Comparison of ENCODE assay signal across 26 cellular contexts in genomic region chr7:8226526-8226925, GRCh38.
"Had no signal": no experiment of that assay in that cellular context is flagged by ENCODE, and none has a peak within 500 bp of the region (broad histone marks: within the 10 kb centered on the region; RNA-seq: fewer than 3 reads in every experiment).

No MANE protein-coding gene starts in this region.

- DNase-seq: activated CD4-positive, alpha-beta T cell treated with anti-CD3 and anti-CD28 coated beads for 1 hour; activated CD4-positive, alpha-beta T cell treated with anti-CD3 and anti-CD28 coated beads, Interleukin-2, amount 50 U/mL, for 1 hour; activated CD8-positive, alpha-beta T cell treated with anti-CD3 and anti-CD28 coated beads, Interleukin-2, amount 10 ng/mL, durations not matched to agents 7 days and 5 days; activated gamma-delta T cell treated with Interleukin-2 at 50 U/mL for 16 hours; activated T-cell treated with anti-CD3 and anti-CD28 coated beads, Interleukin-2, amount 50 U/mL, for 1 hour; brain microvascular endothelial cell; central memory CD4-positive, alpha-beta T cell; colonic mucosa; dorsolateral prefrontal cortex; esophagus squamous epithelium; gastrocnemius medialis; head of caudate nucleus; kidney; naive thymus-derived CD8-positive, alpha-beta T cell; posterior cingulate gyrus; stimulated activated CD4-positive, alpha-beta T cell treated with anti-CD3 and anti-CD28 coated beads, Interleukin-2, amount 100 ng/mL, for 48 hours; stimulated activated CD8-positive, alpha-beta memory T cell treated with anti-CD3 and anti-CD28 coated beads, Interleukin-4, amount 100 ng/mL, for 48 hours; stimulated activated naive CD4-positive, alpha-beta T cell; SW 1271; T-helper 17 cell; upper lobe of left lung; WERI-Rb-1 had no signal

- H3K4me1 ChIP-seq: ascending aorta, colonic mucosa, esophagus squamous epithelium, gastrocnemius medialis, upper lobe of left lung had no signal

- H3K9me3 ChIP-seq: ascending aorta, colonic mucosa, esophagus squamous epithelium, gastrocnemius medialis, upper lobe of left lung had no signal

- H3K36me3 ChIP-seq: ascending aorta, brain microvascular endothelial cell, colonic mucosa, esophagus squamous epithelium, gastrocnemius medialis, neural progenitor cell, WERI-Rb-1 had no signal

- ATAC-seq: activated CD8-positive, alpha-beta T cell treated with anti-CD3 and anti-CD28 coated beads, Interleukin-2, amount 10 ng/mL, durations not matched to agents 7 days and 5 days; activated naive CD4-positive, alpha-beta T cell treated with anti-CD3 and anti-CD28 coated beads, Interleukin-2, amount 50 U/mL, for 72 hours; gastrocnemius medialis; left lobe of liver; T-helper 17 cell had no signal

- H3K4me3 ChIP-seq: ascending aorta, colonic mucosa, dorsolateral prefrontal cortex, esophagus squamous epithelium, gastrocnemius medialis, neural progenitor cell, upper lobe of left lung had no signal

- H3K27me3 ChIP-seq: ascending aorta, brain microvascular endothelial cell, colonic mucosa, dorsolateral prefrontal cortex, esophagus squamous epithelium, gastrocnemius medialis, neural progenitor cell, upper lobe of left lung had no signal

- H3K27ac ChIP-seq: ascending aorta, brain microvascular endothelial cell, colonic mucosa, dorsolateral prefrontal cortex, esophagus squamous epithelium, gastrocnemius medialis, neural progenitor cell, upper lobe of left lung, WERI-Rb-1 had no signal
